In the genomic region with DNA sequence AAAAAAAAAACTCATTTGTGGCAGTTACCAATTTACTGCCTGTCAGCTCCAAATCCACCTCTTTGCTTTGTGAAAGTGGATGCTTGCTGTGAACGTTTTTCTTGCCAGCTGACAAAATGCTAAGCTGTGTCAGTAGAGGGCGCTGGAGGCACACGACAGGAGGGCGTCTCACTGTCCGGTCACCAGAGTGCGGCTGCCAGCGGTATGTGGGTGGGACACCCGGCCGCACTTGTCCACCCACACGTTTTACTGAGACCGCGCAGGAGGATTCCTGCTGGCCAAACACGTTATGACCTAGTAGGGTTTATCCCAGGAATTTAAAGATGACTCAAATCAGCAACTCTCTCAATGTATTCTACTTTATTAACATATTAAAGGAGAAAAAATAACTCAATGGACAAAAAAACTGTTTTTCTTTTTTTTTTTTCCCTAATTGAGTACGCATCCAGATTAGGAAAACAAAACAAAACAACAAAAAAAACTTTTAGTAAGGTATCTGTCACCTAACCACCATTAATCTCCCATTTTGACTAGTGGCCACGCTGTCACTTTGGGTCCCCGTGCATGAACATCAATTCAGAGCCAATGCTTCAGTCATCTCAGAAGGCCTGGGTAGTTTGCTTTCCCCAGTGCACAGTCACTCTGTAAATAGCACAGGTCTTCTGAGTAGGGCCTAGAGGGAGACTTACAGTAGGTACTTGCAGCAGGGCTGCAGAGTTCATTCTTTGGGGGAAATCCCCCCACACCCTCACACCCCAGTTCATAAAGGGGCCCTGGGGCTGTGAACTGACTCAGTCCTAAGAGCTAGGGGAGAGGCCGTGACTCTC, we compare ENCODE assay signal across 8 cellular contexts. TPM values are rescaled to one million over a fixed set of nuclear protein-coding genes. Genes with fewer than 3 reads are reported as not detected.
DNase-seq lines count a peak whose midpoint lies in the region; ATAC-seq and TF ChIP-seq lines count a peak whose summit lies in the region.

No MANE protein-coding gene starts in this region.

- H3K18ac ChIP-seq in IMR-90 (ENCODE audit: low read depth, low read length): no peak overlapping the region

- 0 out of 2 replicates have a peak overlapping the region, but pooled peaks have one; percentile 8 for H3K4ac ChIP-seq in IMR-90 (ENCODE audit: low read depth, low read length)

- H4K5ac ChIP-seq in IMR-90 (ENCODE audit: low read depth, low read length): no peak overlapping the region

- H3K36me3 Mint-ChIP-seq in activated T-cell treated with anti-CD3 and anti-CD28 coated beads, Interleukin-2, amount 50 U/mL, for 4 hours (ENCODE audit: insufficient read depth): peaks cover 2% of the 10 kb centered on the region
- H3K36me3 Mint-ChIP-seq in nephron progenitor cell (ENCODE audit: low read depth): no peaks in the 10 kb centered on the region

- TF ChIP-seq CTCF in DOHH2 (IDR thresholded peaks at IDR 0.05; ENCODE audit: low read depth, low read length, poor library complexity, severe bottlenecking) (peak; percentile 91), IMR-90 (conservative IDR thresholded peaks at IDR 0.05; ENCODE audit: low read depth, low read length) (peak; percentile 99), esophagus squamous epithelium (IDR thresholded peaks at IDR 0.05) (peak; percentile 73 to 90 (median 82)), nephron progenitor cell (IDR thresholded peaks at IDR 0.05) (peak; percentile 94)

- WGBS in IMR-90 (ENCODE audit: extremely low coverage in 2 of 2, insufficient read length in 1 of 2), 2 experiments: 0% methylated on average over 2 of the region's 17 CpGs; no CpG with 5 or more reads in 1 of the 2 experiments
- WGBS in esophagus squamous epithelium, 2 donors: 10 to 11% methylated on average over 16 to 17 of the region's 17 CpGs

- peak overlapping the region in 1 of 2 experiments; percentile 2; a peak in 1 of 4 replicates for H4K8ac ChIP-seq in IMR-90 (ENCODE audit: low read depth in 2 of 2, low read length in 2 of 2)

- in situ Hi-C loops in IMR-90 (cut with MboI; ENCODE audit: low sequenced_read_pairs): loop anchor here (5.0 kb wide), 1 partner anchor 41 kb away; no protein-coding TSS in a partner anchor

- no peaks in the 10 kb centered on the region for H3K9me3 ChIP-seq in DOHH2 (ENCODE audit: control insufficient read depth, insufficient read depth, low read length)
- no peaks in the 10 kb centered on the region for H3K9me3 ChIP-seq in IMR-90 (ENCODE audit: control insufficient read depth, insufficient read depth, low read length)
- H3K9me3 ChIP-seq in esophagus squamous epithelium: no peaks in the 10 kb centered on the region

- no peak overlapping the region for H3K27ac Mint-ChIP-seq in nephron progenitor cell

- H4K91ac ChIP-seq in IMR-90 (ENCODE audit: insufficient read depth, low read depth, low read length): no peak overlapping the region

- H3K27me3 Mint-ChIP-seq in activated T-cell treated with anti-CD3 and anti-CD28 coated beads, Interleukin-2, amount 50 U/mL, for 4 hours (ENCODE audit: low read depth): no peaks in the 10 kb centered on the region
- H3K27me3 Mint-ChIP-seq in nephron progenitor cell (ENCODE audit: low read depth, poor library complexity): peaks cover 22% of the 10 kb centered on the region

- no peak overlapping the region for H2AK5ac ChIP-seq in IMR-90 (ENCODE audit: low read depth, low read length)

- H3K4me1 ChIP-seq in DOHH2 (ENCODE audit: control insufficient read depth, low read length) (no peaks in the 10 kb centered on the region; the same call in 1 of the 2 replicates), IMR-90 (ENCODE audit: control insufficient read depth, insufficient read depth, low read length) (no peaks in the 10 kb centered on the region), esophagus squamous epithelium (peaks cover 0 to 14% (median 5%) of the 10 kb centered on the region in 3 donors)

- peaks cover 25% of the 10 kb centered on the region for H3K4me1 Mint-ChIP-seq in activated T-cell treated with anti-CD3 and anti-CD28 coated beads, Interleukin-2, amount 50 U/mL, for 4 hours (ENCODE audit: low read depth)
- peaks cover 7% of the 10 kb centered on the region for H3K4me1 Mint-ChIP-seq in nephron progenitor cell

- H3K27me3 ChIP-seq in DOHH2 (ENCODE audit: control insufficient read depth, low read length) (no peaks in the 10 kb centered on the region), IMR-90 (ENCODE audit: control insufficient read depth, insufficient read depth, low read length) (no peaks in the 10 kb centered on the region), esophagus squamous epithelium (no peaks in the 10 kb centered on the region)

- H3K9me2 ChIP-seq in DOHH2 (replicated peaks; ENCODE audit: control insufficient read depth, low read length): no peaks in the 10 kb centered on the region

- H3K23ac ChIP-seq in IMR-90 (ENCODE audit: low read depth, low read length): no peak overlapping the region

- H3K79me1 ChIP-seq in IMR-90 (ENCODE audit: low read depth in 1 of 2, low read length in 2 of 2): no peaks in the 10 kb centered on the region

- peak overlapping the region; percentile 55 for H2AFZ ChIP-seq in IMR-90 (replicated peaks; ENCODE audit: low read length, poor library complexity)

- dilution Hi-C loops in IMR-90 (cut with HindIII; ENCODE audit: low sequenced_read_pairs, unreplicated experiment): no loop called here

- H3K4me3 ChIP-seq in DOHH2 (ENCODE audit: low read length) (no peak overlapping the region), IMR-90 (ENCODE audit: insufficient read depth, low read depth, low read length) (no peak overlapping the region), esophagus squamous epithelium (no peak overlapping the region)

- POLR2A ChIA-PET in IMR-90 (lab: Charles Lee; ENCODE audit: unreplicated experiment): no interaction called here

- no peak overlapping the region for H3K27ac ChIP-seq in DOHH2 (ENCODE audit: low read depth, low read length)
- H3K27ac ChIP-seq in IMR-90 (ENCODE audit: insufficient read depth, low read length): no peak overlapping the region
- peak overlapping the region in 1 of 4 donors; percentile 26 for H3K27ac ChIP-seq in esophagus squamous epithelium

- H2AK9ac ChIP-seq in IMR-90 (replicated peaks; ENCODE audit: low read depth, low read length, poor library complexity): peak overlapping the region; percentile 60

- no peak overlapping the region for H2BK5ac ChIP-seq in IMR-90 (ENCODE audit: low read depth, low read length, poor library complexity, severe bottlenecking)

- no peak overlapping the region for H3K14ac ChIP-seq in IMR-90 (replicated peaks; ENCODE audit: low read depth, low read length)

- ATAC-seq in GM21619 (IDR thresholded peaks at IDR 0.05; ENCODE audit: unreplicated experiment) (peak; percentile 92), IMR-90 (ENCODE audit: low read depth) (peak; percentile 99)
- ATAC-seq in activated T-cell treated with anti-CD3 and anti-CD28 coated beads, Interleukin-2, amount 50 U/mL, for 4 hours: peak; percentile 97 to 98
- peak; percentile 100 for ATAC-seq in stimulated activated naive CD8-positive, alpha-beta T cell treated with anti-CD3 and anti-CD28 coated beads, Interleukin-15, Interleukin-2, amounts not matched to agents 100 U/mL and 50 U/mL, for 24 hours

- no peak overlapping the region for H2BK15ac ChIP-seq in IMR-90 (ENCODE audit: low read depth, low read length)

- TF ChIP-seq POLR2A in IMR-90 (IDR thresholded peaks at IDR 0.05; ENCODE audit: low read depth, low read length) (no peak), esophagus squamous epithelium (IDR thresholded peaks at IDR 0.05) (no peak)

- H3K4me3 Mint-ChIP-seq in activated T-cell treated with anti-CD3 and anti-CD28 coated beads, Interleukin-2, amount 50 U/mL, for 4 hours: peak overlapping the region; percentile 46
- H3K4me3 Mint-ChIP-seq in nephron progenitor cell: no peak overlapping the region

- H3K4me2 ChIP-seq in DOHH2 (ENCODE audit: low read length) (no peak overlapping the region), IMR-90 (ENCODE audit: low read depth, low read length) (no peak overlapping the region)

- H3K9me1 ChIP-seq in IMR-90 (ENCODE audit: insufficient read depth, low read length): no peaks in the 10 kb centered on the region; the same call in 1 of the 2 replicates

- H2BK20ac ChIP-seq in IMR-90 (ENCODE audit: low read depth, low read length): no peak overlapping the region

- DNase-seq in IMR-90: peak; percentile 98
- DNase-seq in activated T-cell treated with anti-CD3 and anti-CD28 coated beads, Interleukin-2, amount 50 U/mL, for 4 hours: peak; percentile 71
- peak; percentile 14 for DNase-seq in esophagus squamous epithelium (lab: John Stamatoyannopoulos, UW)
- peak; percentile 91 for DNase-seq in nephron progenitor cell
- DNase-seq in stimulated activated naive CD8-positive, alpha-beta T cell treated with anti-CD3 and anti-CD28 coated beads, Interleukin-15, Interleukin-2, amounts not matched to agents 100 U/mL and 50 U/mL, for 24 hours: peak; percentile 86

- no TSS peak for BruUV-seq in IMR-90 (replicated peaks; lab: Mats Ljungman, UMichigan)

- no peak overlapping the region for H3K56ac ChIP-seq in IMR-90 (ENCODE audit: extremely low read depth, insufficient read depth, low read length)

- intact Hi-C loops in IMR-90 (cut with micrococcal nuclease): loop anchor here (1.0 to 10.0 kb wide), 2 partner anchors 37 to 179 kb away; no protein-coding TSS in a partner anchor
- intact Hi-C loops in esophagus squamous epithelium (cut with DNase I): no loop called here

- CTCF ChIA-PET in IMR-90 (lab: Yijun Ruan, JAX): interaction anchor here (0.6 to 2.0 kb wide), 15 partner anchors 9 to 724 kb away, joined by 3 to 17 read pairs (median 4); partner anchors contain the start of gene RPL35A

- H3K79me2 ChIP-seq in DOHH2 (ENCODE audit: control insufficient read depth, low read length): peaks cover 4% of the 10 kb centered on the region

- no peaks in the 10 kb centered on the region for H4K20me1 ChIP-seq in DOHH2 (ENCODE audit: control insufficient read depth, insufficient read depth, low read depth, low read length)
- no peaks in the 10 kb centered on the region for H4K20me1 ChIP-seq in IMR-90 (ENCODE audit: insufficient read depth, low read length)

- H3K36me3 ChIP-seq in DOHH2 (ENCODE audit: control insufficient read depth, low read length) (no peaks in the 10 kb centered on the region), IMR-90 (ENCODE audit: control insufficient read depth, insufficient read depth, low read length) (no peaks in the 10 kb centered on the region), esophagus squamous epithelium (no peaks in the 10 kb centered on the region)

- TF ChIP-seq RAD21 in IMR-90 (IDR thresholded peaks at IDR 0.05; ENCODE audit: low read length): peak; percentile 97

- H3K9me3 Mint-ChIP-seq in activated T-cell treated with anti-CD3 and anti-CD28 coated beads, Interleukin-2, amount 50 U/mL, for 4 hours: no peaks in the 10 kb centered on the region
- H3K9me3 Mint-ChIP-seq in nephron progenitor cell: peaks cover 13% of the 10 kb centered on the region

- no peaks in the 10 kb centered on the region for H3F3A ChIP-seq in DOHH2 (ENCODE audit: control insufficient read depth, insufficient read depth)

- no peak overlapping the region for H2BK120ac ChIP-seq in IMR-90 (ENCODE audit: low read depth, low read length)

- H3K9ac ChIP-seq in IMR-90 (ENCODE audit: low read depth, low read length): no peak overlapping the region

RNA-seq across cellular contexts. Expression of gene RPL35A, which starts 43.8 kb away (rescaled TPM):
- total RNA-seq in IMR-90 (2012; rRNA removed) (804 and 1,064 TPM in 2 replicates), esophagus squamous epithelium (100 to 1,000 TPM; 495 to 880 (median 705) TPM)
- 906 and 921 TPM in 2 replicates for polyA plus RNA-seq in IMR-90 (2012; rRNA removed)
- 346 and 851 TPM in 2 replicates for polyA plus RNA-seq in IMR-90 (2012; cell fraction: cytosol; rRNA removed)
- polyA plus RNA-seq in IMR-90 (2012; cell fraction: nucleus; rRNA removed; ENCODE audit: low replicate concordance): 30.5 and 351 TPM in 2 replicates
- 1,025 TPM for polyA plus RNA-seq in PFSK-1 (2012; ENCODE audit: insufficient read length, low read depth)
- total RNA-seq in activated T-cell treated with anti-CD3 and anti-CD28 coated beads, Interleukin-2, amount 50 U/mL, for 4 hours: 1,000 to 10,000 TPM; 1,441 to 1,606 (median 1,571) TPM

RNA-seq across cellular contexts. Expression of gene LMLN, which starts 53.8 kb away (rescaled TPM):
- total RNA-seq in IMR-90 (2012; rRNA removed) (3.3 and 3.9 TPM in 2 replicates), esophagus squamous epithelium (1 to 10 TPM; 3.5 to 5.2 (median 4.4) TPM)
- 3.1 and 3.3 TPM in 2 replicates for polyA plus RNA-seq in IMR-90 (2012; rRNA removed)
- polyA plus RNA-seq in IMR-90 (2012; cell fraction: cytosol; rRNA removed): 0.98 and 1.4 TPM in 2 replicates
- 2.3 and 6.7 TPM in 2 replicates for polyA plus RNA-seq in IMR-90 (2012; cell fraction: nucleus; rRNA removed; ENCODE audit: low replicate concordance)
- polyA plus RNA-seq in PFSK-1 (2012; ENCODE audit: insufficient read length, low read depth): 0.94 TPM
- total RNA-seq in activated T-cell treated with anti-CD3 and anti-CD28 coated beads, Interleukin-2, amount 50 U/mL, for 4 hours: 1 to 10 TPM; 3.8 to 5.4 (median 4.1) TPM

Comparison
In these comparisons a context has a peak if more than half of its experiments do, and no peak if none do; other contexts are left out.
1. DNase-seq: peak in every context shown above with its lines; median percentile 98 in IMR-90; 91 in nephron progenitor cell; 86 in stimulated activated naive CD8-positive, alpha-beta T cell treated with anti-CD3 and anti-CD28 coated beads, Interleukin-15, Interleukin-2, amounts not matched to agents 100 U/mL and 50 U/mL, for 24 hours; 71 in activated T-cell treated with anti-CD3 and anti-CD28 coated beads, Interleukin-2, amount 50 U/mL, for 4 hours; 14 in esophagus squamous epithelium.